Comparison of ENCODE assay signal across 8 cellular contexts in genomic region chr16:88076932-88077320, GRCh38.
DNase-seq lines count a peak whose midpoint lies in the region; ATAC-seq, FAIRE-seq and TF ChIP-seq lines count a peak whose summit lies in the region.
"Not testable (repeated sequence)": the region's sequence is repeated elsewhere in the genome, so short reads cannot be mapped to it uniquely, and the experiment has no call there.

No MANE protein-coding gene starts in this region.

- DNase-seq in BE2C; Right ventricle myocardium superior; left ventricle myocardium inferior; right cardiac atrium; pancreas; stimulated activated effector memory CD8-positive, alpha-beta T cell treated with anti-CD3 and anti-CD28 coated beads, Interleukin-12 subunit alpha, Interleukin-12 subunit beta, amount 100 ng/mL, for 72 hours (ENCODE audit: low spot score in 2 of 2): not testable (repeated sequence)

- 84% methylated on average over 5 of the region's 5 CpGs for WGBS in right cardiac atrium
- 93 to 95% methylated on average over 5 of the region's 5 CpGs for WGBS in pancreas, 2 donors

- ATAC-seq in Right ventricle myocardium superior (ENCODE audit: poor library complexity) (peak; percentile 13), right cardiac atrium (peak in 1 of 2 donors; percentile 5), pancreas (peak in 1 of 4 donors; percentile 15)
- ATAC-seq in stimulated activated effector memory CD8-positive, alpha-beta T cell treated with anti-CD3 and anti-CD28 coated beads, Interleukin-12 subunit alpha, Interleukin-12 subunit beta, amount 100 ng/mL, for 72 hours = not testable (repeated sequence)

- not testable (repeated sequence) for H3K27me3 ChIP-seq in BE2C; left ventricle myocardium inferior (ENCODE audit: low read depth); right cardiac atrium (ENCODE audit: control insufficient read depth, insufficient read depth); pancreas

- H3K27ac Mint-ChIP-seq in stimulated activated effector memory CD8-positive, alpha-beta T cell treated with anti-CD3 and anti-CD28 coated beads, Interleukin-12 subunit alpha, Interleukin-12 subunit beta, amount 100 ng/mL, for 72 hours = peak overlapping the region; percentile 34

- H3K36me3 Mint-ChIP-seq in stimulated activated effector memory CD8-positive, alpha-beta T cell treated with anti-CD3 and anti-CD28 coated beads, Interleukin-12 subunit alpha, Interleukin-12 subunit beta, amount 100 ng/mL, for 72 hours = peaks cover 56% of the 10 kb centered on the region

- peak overlapping the region; percentile 97 for H3K27ac ChIP-seq in C4-2B
- H3K27ac ChIP-seq in VCaP = peak overlapping the region; percentile 75
- peak overlapping the region; percentile 33 for H3K27ac ChIP-seq in left ventricle myocardium inferior (replicated peaks)
- peak overlapping the region; percentile 21 for H3K27ac ChIP-seq in right cardiac atrium (ENCODE audit: low read length)
- H3K27ac ChIP-seq in pancreas = not testable (repeated sequence)

- H3K4me3 Mint-ChIP-seq in stimulated activated effector memory CD8-positive, alpha-beta T cell treated with anti-CD3 and anti-CD28 coated beads, Interleukin-12 subunit alpha, Interleukin-12 subunit beta, amount 100 ng/mL, for 72 hours = not testable (repeated sequence)

- H3K4me1 Mint-ChIP-seq in stimulated activated effector memory CD8-positive, alpha-beta T cell treated with anti-CD3 and anti-CD28 coated beads, Interleukin-12 subunit alpha, Interleukin-12 subunit beta, amount 100 ng/mL, for 72 hours = not testable (repeated sequence)

- H3K9me3 ChIP-seq in BE2C; left ventricle myocardium inferior (replicated peaks); right cardiac atrium (ENCODE audit: control insufficient read depth, low read length); pancreas: not testable (repeated sequence)

- not testable (repeated sequence) for H3K36me3 ChIP-seq in BE2C
- peaks cover 37% of the 10 kb centered on the region for H3K36me3 ChIP-seq in left ventricle myocardium inferior
- H3K36me3 ChIP-seq in pancreas = peaks cover 0 to 20% (median 0%) of the 10 kb centered on the region in 3 donors

- 0 out of 2 replicates have a peak overlapping the region, but pooled peaks have one; percentile 6 for H3K4me3 ChIP-seq in BE2C (ENCODE audit: low read depth, low read length)
- H3K4me3 ChIP-seq in left ventricle myocardium inferior; right cardiac atrium (ENCODE audit: low read length); pancreas: not testable (repeated sequence)

- FAIRE-seq in pancreas (lab: Jason Lieb, UNC) = peak; percentile 17

- not testable (repeated sequence) for TF ChIP-seq CTCF in BE2C (IDR thresholded peaks at IDR 0.05; ENCODE audit: low read depth, low read length); C4-2B (conservative IDR thresholded peaks at IDR 0.05); VCaP (conservative IDR thresholded peaks at IDR 0.05); left ventricle myocardium inferior (IDR thresholded peaks at IDR 0.05; ENCODE audit: borderline replicate concordance); pancreas (IDR thresholded peaks at IDR 0.05)

- intact Hi-C loops in Right ventricle myocardium superior (cut with DNase I); left ventricle myocardium inferior (cut with micrococcal nuclease); right cardiac atrium (cut with DNase I); pancreas (cut with DNase I): not testable (repeated sequence)

- not testable (repeated sequence) for H3K9me3 Mint-ChIP-seq in stimulated activated effector memory CD8-positive, alpha-beta T cell treated with anti-CD3 and anti-CD28 coated beads, Interleukin-12 subunit alpha, Interleukin-12 subunit beta, amount 100 ng/mL, for 72 hours

- peaks cover 12% of the 10 kb centered on the region for H3K4me1 ChIP-seq in BE2C
- peaks cover 14% of the 10 kb centered on the region for H3K4me1 ChIP-seq in left ventricle myocardium inferior
- H3K4me1 ChIP-seq in right cardiac atrium (ENCODE audit: control insufficient read depth, insufficient read depth, low read length); pancreas: not testable (repeated sequence)
